In the genomic region with DNA sequence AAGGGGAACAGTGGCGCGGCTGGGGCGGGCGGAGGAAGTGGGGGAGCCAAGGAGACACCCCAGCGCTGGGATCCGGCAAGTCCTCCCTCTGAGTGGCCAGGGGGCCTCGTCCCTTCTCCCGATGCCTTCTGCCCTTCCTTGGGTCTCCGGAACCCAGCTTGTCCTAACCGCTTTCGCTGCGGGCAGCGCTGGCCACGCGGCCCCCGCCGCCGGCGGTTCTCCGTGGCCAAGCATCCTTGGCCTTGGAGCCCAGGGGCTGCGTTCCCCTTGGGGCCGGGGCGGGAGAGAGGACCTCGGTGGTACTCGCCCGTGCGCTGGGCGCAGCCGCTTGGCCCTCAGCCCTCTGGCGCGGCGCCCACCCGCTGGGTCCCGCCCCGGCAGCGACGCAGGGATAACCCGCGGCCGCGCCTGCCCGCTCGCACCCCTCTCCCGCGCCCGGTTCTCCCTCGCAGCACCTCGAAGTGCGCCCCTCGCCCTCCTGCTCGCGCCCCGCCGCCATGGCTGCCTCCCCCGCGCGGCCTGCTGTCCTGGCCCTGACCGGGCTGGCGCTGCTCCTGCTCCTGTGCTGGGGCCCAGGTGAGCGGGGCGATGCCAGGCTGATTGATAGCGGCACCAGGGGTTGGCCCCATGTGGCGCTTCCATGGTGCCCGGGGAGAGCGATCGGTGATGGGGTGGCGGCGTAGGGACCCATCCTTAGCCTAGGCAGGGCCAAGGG, we compare ENCODE assay signal across 8 cellular contexts.
DNase-seq lines count a peak whose midpoint lies in the region; ATAC-seq and TF ChIP-seq lines count a peak whose summit lies in the region.

No MANE protein-coding gene starts in this region.

- H3K4me1 Mint-ChIP-seq in CD8-positive, alpha-beta T cell (ENCODE audit: low read depth), result peaks cover 36% of the 10 kb centered on the region

- no peaks in the 10 kb centered on the region for H3K79me2 ChIP-seq in parathyroid adenoma

- DNase-seq in CD8-positive, alpha-beta T cell, result peak in 3 of 7 experiments; percentile 14 to 71 (median 33)
- DNase-seq in activated naive CD4-positive, alpha-beta T cell treated with Interleukin-2 at 50 U/mL for 16 hours, result peak; percentile 20
- DNase-seq in left ventricle myocardium superior (peak; percentile 68), NOMO-1 treated with dmso at 0.1 percent for 144 hours (lab: John Stamatoyannopoulos, UW; ENCODE audit: unreplicated experiment) (no peak), left colon (no peak)

- ATAC-seq in CD8-positive, alpha-beta T cell, result peak; percentile 67
- ATAC-seq in left ventricle myocardium superior (peak; percentile 81), HG02798 (IDR thresholded peaks at IDR 0.05; ENCODE audit: poor library complexity, unreplicated experiment) (no peak), HG03097 (IDR thresholded peaks at IDR 0.05; ENCODE audit: low FRiP score, unreplicated experiment) (no peak), left colon (no peak)

- H3K4me3 Mint-ChIP-seq in CD8-positive, alpha-beta T cell, result peak overlapping the region; percentile 80

- H3K9me3 ChIP-seq in CD8-positive, alpha-beta T cell (ENCODE audit: low read length), result no peaks in the 10 kb centered on the region
- H3K9me3 ChIP-seq in parathyroid adenoma (ENCODE audit: control insufficient read depth, low read length), result no peaks in the 10 kb centered on the region

- peaks cover 2% of the 10 kb centered on the region for H3K27me3 Mint-ChIP-seq in CD8-positive, alpha-beta T cell (ENCODE audit: low read depth)

- no peak overlapping the region for H3K9ac ChIP-seq in parathyroid adenoma

- peak overlapping the region; percentile 98 for H2AFZ ChIP-seq in parathyroid adenoma

- no peaks in the 10 kb centered on the region for H3K36me3 ChIP-seq in CD8-positive, alpha-beta T cell (ENCODE audit: insufficient read depth, low read length)
- H3K36me3 ChIP-seq in parathyroid adenoma (ENCODE audit: control insufficient read depth, insufficient read depth, low read length), result no peaks in the 10 kb centered on the region

- peaks cover 16% of the 10 kb centered on the region for H3K4me1 ChIP-seq in CD8-positive, alpha-beta T cell (ENCODE audit: insufficient read depth, low read length)
- H3K4me1 ChIP-seq in parathyroid adenoma, result no peaks in the 10 kb centered on the region

- H3K9me3 Mint-ChIP-seq in CD8-positive, alpha-beta T cell, result no peaks in the 10 kb centered on the region

- peak overlapping the region; percentile 69 for H3K27ac Mint-ChIP-seq in CD8-positive, alpha-beta T cell

- no peaks in the 10 kb centered on the region for H3K36me3 Mint-ChIP-seq in CD8-positive, alpha-beta T cell

- H3K4me3 ChIP-seq in CD8-positive, alpha-beta T cell (ENCODE audit: low read depth, low read length), result peak overlapping the region; percentile 63
- no peak overlapping the region for H3K4me3 ChIP-seq in parathyroid adenoma (ENCODE audit: low read depth, low read length)

- CTCF ChIA-PET in CD8-positive, alpha-beta T cell (lab: Charles Lee), result interaction anchor here (1.2 kb wide), 1 partner anchor 28 kb away, joined by 3 read pairs; no protein-coding TSS in a partner anchor

- POLR2A ChIA-PET in CD8-positive, alpha-beta T cell (lab: Charles Lee), result interaction anchor here (1.2 to 1.4 kb wide), 3 partner anchors 12 to 32 kb away, joined by 3 to 4 read pairs (median 3); no protein-coding TSS in a partner anchor

- H3K27ac ChIP-seq in CD8-positive, alpha-beta T cell (ENCODE audit: low read depth, low read length), result no peak overlapping the region
- H3K27ac ChIP-seq in parathyroid adenoma, result no peak overlapping the region

- H3K4me2 ChIP-seq in parathyroid adenoma (ENCODE audit: low read length), result peak overlapping the region; percentile 73

- H3K27me3 ChIP-seq in CD8-positive, alpha-beta T cell (ENCODE audit: insufficient read depth, low read length), result no peaks in the 10 kb centered on the region
- no peaks in the 10 kb centered on the region for H3K27me3 ChIP-seq in parathyroid adenoma (ENCODE audit: control insufficient read depth, insufficient read depth, low read length)

- no peak for TF ChIP-seq CTCF in CD8-positive, alpha-beta T cell (IDR thresholded peaks at IDR 0.05)
- TF ChIP-seq CTCF in parathyroid adenoma (IDR thresholded peaks at IDR 0.05), result no peak

- intact Hi-C loops in CD8-positive, alpha-beta T cell (cut with DNase I, micrococcal nuclease), result loop anchor here in 1 of 2 experiments (10.0 kb wide), 1 partner anchor 51 kb away; no protein-coding TSS in a partner anchor
- intact Hi-C loops in left ventricle myocardium superior (cut with micrococcal nuclease) (no loop called here), left colon (cut with DNase I, micrococcal nuclease) (no loop called here)

Comparison
In these comparisons a context has a peak if more than half of its experiments do, and no peak if none do; other contexts are left out.
1. ATAC-seq: peak in CD8-positive, alpha-beta T cell (single experiment) and left ventricle myocardium superior (single experiment); none in HG02798 (single experiment), HG03097 (single experiment) and left colon (single experiment).
2. DNase-seq: peak in activated naive CD4-positive, alpha-beta T cell treated with Interleukin-2 at 50 U/mL for 16 hours (single experiment) and left ventricle myocardium superior (single experiment); none in NOMO-1 treated with dmso at 0.1 percent for 144 hours (single experiment) and left colon (0 of 2).